ENCODE assay signal across 10 cellular contexts in the genomic region with DNA sequence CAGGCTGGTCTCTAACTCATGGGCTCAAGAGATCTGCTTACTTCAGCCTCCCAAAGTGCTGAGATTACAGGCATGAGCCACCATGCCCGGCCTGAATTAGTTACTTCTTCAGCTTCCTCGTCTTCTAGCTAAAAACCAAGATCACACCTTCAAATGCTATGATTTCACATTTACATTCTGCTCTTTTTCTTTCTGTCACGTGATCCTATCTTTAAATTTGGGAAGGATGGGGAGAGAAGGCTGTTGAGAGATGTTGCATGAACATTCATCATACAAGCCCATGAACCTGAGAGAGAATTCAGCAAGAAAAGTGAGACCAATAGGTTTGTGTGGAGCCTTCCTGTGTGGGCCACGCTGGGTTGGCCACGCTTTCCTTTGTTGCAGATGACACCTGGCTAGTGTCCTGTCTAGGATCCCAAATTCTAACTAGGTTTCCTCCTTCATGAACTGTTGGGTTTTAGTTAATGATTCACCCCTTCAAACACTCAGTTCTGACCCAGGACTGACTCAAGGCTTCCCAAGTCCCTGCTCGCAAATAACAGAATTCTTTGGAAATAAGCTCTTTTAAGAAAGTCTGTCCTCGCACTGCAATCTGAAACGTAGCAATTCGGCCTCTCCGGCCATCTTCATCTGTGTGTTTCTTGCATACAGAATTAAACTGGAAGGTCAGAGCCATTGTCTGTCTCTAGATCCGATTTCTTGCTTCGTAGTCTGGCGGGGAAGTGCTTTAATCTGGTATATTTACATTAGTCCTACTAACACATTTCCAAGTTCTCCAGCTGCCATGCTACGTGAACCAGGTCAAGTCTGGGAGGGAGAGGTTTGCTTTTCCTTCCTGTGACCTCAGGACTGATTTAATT. TPM values are rescaled to one million over a fixed set of nuclear protein-coding genes. Genes with fewer than 3 reads are reported as not detected.
A peak's percentile ranks its signal among the peaks of the same experiment; 100 is the strongest.
DNase-seq lines count a peak whose midpoint lies in the region; ATAC-seq and TF ChIP-seq lines count a peak whose summit lies in the region.
"Had no signal": no experiment of that assay in that cellular context is flagged by ENCODE, and none has a peak within 500 bp of the region (broad histone marks: within the 10 kb centered on the region; RNA-seq: fewer than 3 reads in every experiment).

No MANE protein-coding gene starts in this region.

- H3K36me3 Mint-ChIP-seq in CD8-positive, alpha-beta memory T cell, result no peaks in the 10 kb centered on the region

- H4K20me1 ChIP-seq in fibroblast of lung (ENCODE audit: control insufficient read depth, extremely low read depth, insufficient read depth, low read length) (no peaks in the 10 kb centered on the region), neural cell (ENCODE audit: insufficient read depth) (no peaks in the 10 kb centered on the region)

- intact Hi-C loops in esophagus squamous epithelium (cut with DNase I), result loop anchor here (5.0 kb wide), 1 partner anchor 670 kb away; no protein-coding TSS in a partner anchor

- H3K27ac Mint-ChIP-seq in CD8-positive, alpha-beta memory T cell, result peak overlapping the region in 1 of 8 donors; percentile 63
- H3K27ac Mint-ChIP-seq: dendritic cell treated with granulocyte-macrophage colony-stimulating factor and Interleukin-4, amounts not matched to agents 40 ng/mL and 50 ng/mL, for 4 days had no signal

- H3K9me3 ChIP-seq in RWPE2 (ENCODE audit: severe bottlenecking), result no peaks in the 10 kb centered on the region
- no peaks in the 10 kb centered on the region for H3K9me3 ChIP-seq in fibroblast of lung (ENCODE audit: control insufficient read depth, insufficient read depth, low read depth, low read length)
- no peaks in the 10 kb centered on the region for H3K9me3 ChIP-seq in neural cell (ENCODE audit: low read length)
- no peaks in the 10 kb centered on the region for H3K9me3 ChIP-seq in esophagus squamous epithelium
- H3K9me3 ChIP-seq in CD8-positive, alpha-beta memory T cell (ENCODE audit: low read length), result no peaks in the 10 kb centered on the region
- H3K9me3 ChIP-seq: ovary had no signal

- no peak for TF ChIP-seq EP300 in neural cell (conservative IDR thresholded peaks at IDR 0.05; ENCODE audit: poor library complexity, severe bottlenecking)

- H3K27me3 Mint-ChIP-seq in CD8-positive, alpha-beta memory T cell, result peaks cover 0 to 3% of the 10 kb centered on the region in 2 donors
- H3K27me3 Mint-ChIP-seq: dendritic cell treated with granulocyte-macrophage colony-stimulating factor and Interleukin-4, amounts not matched to agents 40 ng/mL and 50 ng/mL, for 4 days had no signal

- H3K4me3 Mint-ChIP-seq in CD8-positive, alpha-beta memory T cell, result no peak overlapping the region
- H3K4me3 Mint-ChIP-seq: dendritic cell treated with granulocyte-macrophage colony-stimulating factor and Interleukin-4, amounts not matched to agents 40 ng/mL and 50 ng/mL, for 4 days had no signal

- ATAC-seq in RWPE2 (ENCODE audit: low read depth), result peak; percentile 8; the same call in 1 of the 3 replicates
- ATAC-seq in HG02678 (IDR thresholded peaks at IDR 0.05; ENCODE audit: unreplicated experiment), result no peak

- H3F3A ChIP-seq in neural cell (ENCODE audit: insufficient read depth, low read length, poor library complexity, severe bottlenecking), result no peaks in the 10 kb centered on the region

- TF ChIP-seq CTCF in RWPE2 (IDR thresholded peaks at IDR 0.05; ENCODE audit: poor library complexity, severe bottlenecking) (no peak), fibroblast of lung (conservative IDR thresholded peaks at IDR 0.05 in 1 of 2, IDR thresholded peaks at IDR 0.05 in 1 of 2; ENCODE audit: low read depth in 1 of 2, low read length in 2 of 2) (no peak), neural cell (IDR thresholded peaks at IDR 0.05; ENCODE audit: poor library complexity, severe bottlenecking) (no peak), esophagus squamous epithelium (IDR thresholded peaks at IDR 0.05) (no peak)

- H3K36me3 ChIP-seq in RWPE2 (ENCODE audit: low read depth), result no peaks in the 10 kb centered on the region
- H3K36me3 ChIP-seq in fibroblast of lung (ENCODE audit: control insufficient read depth, insufficient read depth, low read length), result no peaks in the 10 kb centered on the region
- no peaks in the 10 kb centered on the region for H3K36me3 ChIP-seq in neural cell (ENCODE audit: insufficient read depth, low read length)
- no peaks in the 10 kb centered on the region for H3K36me3 ChIP-seq in esophagus squamous epithelium
- no peaks in the 10 kb centered on the region for H3K36me3 ChIP-seq in CD8-positive, alpha-beta memory T cell (ENCODE audit: insufficient read depth, low read length)
- H3K36me3 ChIP-seq: ovary had no signal

- no peaks in the 10 kb centered on the region for H3K9me2 ChIP-seq in neural cell (ENCODE audit: insufficient read depth, low read length)

- H3K9ac ChIP-seq in fibroblast of lung (ENCODE audit: insufficient read depth, low read length) (no peak overlapping the region), neural cell (ENCODE audit: low read length) (peak overlapping the region; percentile 50)

- POLR2A ChIA-PET in CD8-positive, alpha-beta memory T cell (lab: Charles Lee), result no interaction called here

- H3K4me1 ChIP-seq in RWPE2 (ENCODE audit: insufficient read depth, poor library complexity, severe bottlenecking) (peaks cover 27% of the 10 kb centered on the region), fibroblast of lung (ENCODE audit: control insufficient read depth, extremely low read depth, insufficient read depth, low read length) (peaks cover 7% of the 10 kb centered on the region), esophagus squamous epithelium (peaks cover 0 to 27% (median 0%) of the 10 kb centered on the region in 3 donors)
- H3K4me1 ChIP-seq in CD8-positive, alpha-beta memory T cell (ENCODE audit: insufficient read depth, low read length), result peaks cover 5% of the 10 kb centered on the region

- H3K4me2 ChIP-seq in fibroblast of lung (ENCODE audit: extremely low read depth, insufficient read depth, low read length), result peak overlapping the region; percentile 36
- H3K4me2 ChIP-seq in neural cell (ENCODE audit: low read length), result peak overlapping the region; percentile 21

- no peaks in the 10 kb centered on the region for H3K79me2 ChIP-seq in fibroblast of lung (ENCODE audit: control insufficient read depth, insufficient read depth, low read length)
- peaks cover 13% of the 10 kb centered on the region for H3K79me2 ChIP-seq in neural cell (replicated peaks; ENCODE audit: insufficient read depth, low read length)

- H3K4me1 Mint-ChIP-seq in CD8-positive, alpha-beta memory T cell, result peaks cover 7 to 9% (median 8%) of the 10 kb centered on the region in 3 donors

- DNase-seq in ACHN (peak; percentile 9), RWPE2 (ENCODE audit: low spot score) (no peak), fibroblast of lung (ENCODE audit: low read depth in 2 of 2) (peak in 1 of 2 donors; percentile 55), ureter (ENCODE audit: low spot score) (no peak), esophagus squamous epithelium (lab: John Stamatoyannopoulos, UW) (no peak)
- no peak for DNase-seq in CD8-positive, alpha-beta memory T cell

- CTCF ChIA-PET in CD8-positive, alpha-beta memory T cell (lab: Charles Lee), result interaction anchor here (1.2 to 2.4 kb wide), 4 partner anchors 426 to 776 kb away, joined by 3 to 10 read pairs (median 4); no protein-coding TSS in a partner anchor

- H2AFZ ChIP-seq in fibroblast of lung (ENCODE audit: low read length), result peak overlapping the region; percentile 42
- no peak overlapping the region for H2AFZ ChIP-seq in neural cell (ENCODE audit: low read depth, low read length)

- H3K4me3 ChIP-seq in RWPE2 (ENCODE audit: severe bottlenecking) (no peak overlapping the region), fibroblast of lung (replicated peaks in 1 of 4; ENCODE audit: control extremely low read depth in 1 of 4, insufficient read depth in 1 of 4, low read depth in 3 of 4, low read length in 4 of 4) (peak overlapping the region in 1 of 4 experiments; percentile 42), neural cell (ENCODE audit: low read length) (peak overlapping the region; percentile 13), esophagus squamous epithelium (peak overlapping the region in 1 of 4 donors; percentile 22)
- H3K4me3 ChIP-seq in CD8-positive, alpha-beta memory T cell (ENCODE audit: low read length), result no peak overlapping the region
- H3K4me3 ChIP-seq: ovary had no signal

- whole genome bisulfite sequencing in esophagus squamous epithelium, 2 donors, result 63 to 67% methylated on average over 14 of the region's 14 CpGs

- H3K27me3 ChIP-seq in RWPE2 (ENCODE audit: insufficient read depth, poor library complexity, severe bottlenecking) (no peaks in the 10 kb centered on the region), fibroblast of lung (ENCODE audit: control insufficient read depth, insufficient read depth, low read length) (no peaks in the 10 kb centered on the region), neural cell (ENCODE audit: insufficient read depth, low read depth, low read length) (no peaks in the 10 kb centered on the region), esophagus squamous epithelium (no peaks in the 10 kb centered on the region)
- H3K27me3 ChIP-seq in CD8-positive, alpha-beta memory T cell (ENCODE audit: insufficient read depth, low read length, poor library complexity, severe bottlenecking), result no peaks in the 10 kb centered on the region
- H3K27me3 ChIP-seq: ovary had no signal

- TF ChIP-seq POLR2A in esophagus squamous epithelium (IDR thresholded peaks at IDR 0.05), result no peak

- H3K9me3 Mint-ChIP-seq in CD8-positive, alpha-beta memory T cell, result no peaks in the 10 kb centered on the region
- H3K9me3 Mint-ChIP-seq: dendritic cell treated with granulocyte-macrophage colony-stimulating factor and Interleukin-4, amounts not matched to agents 40 ng/mL and 50 ng/mL, for 4 days had no signal

- no peak for TF ChIP-seq RAD21 in neural cell (conservative IDR thresholded peaks at IDR 0.05)

- H3K27ac ChIP-seq in RWPE2 (ENCODE audit: poor library complexity, severe bottlenecking) (peak overlapping the region; percentile 66), fibroblast of lung (ENCODE audit: insufficient read depth, low read length) (peak overlapping the region; percentile 7), neural cell (ENCODE audit: low read length) (peak overlapping the region; percentile 77), esophagus squamous epithelium (peak overlapping the region in 2 of 4 donors; percentile 18 to 30)
- H3K27ac ChIP-seq in CD8-positive, alpha-beta memory T cell (ENCODE audit: low read depth, low read length), result no peak overlapping the region
- H3K27ac ChIP-seq: ovary had no signal

- in situ Hi-C loops in ACHN (cut with HindIII; ENCODE audit: low pct_ligation_motif_present, low pct_unique_long_range_greater_than_20kb, low sequenced_read_pairs), result no loop called here

TF ChIP-seq in neural cell, 6 proteins besides CTCF, POLR2A, EP300 and RAD21 (continues in another document):
- no peak for TF ChIP-seq MXI1 (conservative IDR thresholded peaks at IDR 0.05; ENCODE audit: poor library complexity, severe bottlenecking)

RNA-seq across cellular contexts. Expression of gene CREB1, which starts 57.2 kb away (rescaled TPM):
- total RNA-seq in fibroblast of lung (33.1 and 47.4 TPM in 2 replicates), ureter (92.0 TPM), esophagus squamous epithelium (10 to 100 TPM; 33.9 to 44.3 (median 37.1) TPM)
- polyA plus RNA-seq in fibroblast of lung (34.3 and 37.7 TPM in 2 replicates), neural cell (32.6 and 38.7 TPM in 2 replicates)
- 26.8 and 27.5 TPM in 2 replicates for polyA plus RNA-seq in fibroblast of lung (2012)
- polyA minus RNA-seq in fibroblast of lung (ENCODE audit: low replicate concordance) (33.3 and 119 TPM in 2 replicates), neural cell (152 and 165 TPM in 2 replicates)
- total RNA-seq in CD8-positive, alpha-beta memory T cell, result 10 to 100 TPM; 95.4 to 96.2 TPM
- polyA plus RNA-seq in CD8-positive, alpha-beta memory T cell, result 60.2 TPM
